11 cellular contexts compared by ENCODE assay signal in the genomic region with DNA sequence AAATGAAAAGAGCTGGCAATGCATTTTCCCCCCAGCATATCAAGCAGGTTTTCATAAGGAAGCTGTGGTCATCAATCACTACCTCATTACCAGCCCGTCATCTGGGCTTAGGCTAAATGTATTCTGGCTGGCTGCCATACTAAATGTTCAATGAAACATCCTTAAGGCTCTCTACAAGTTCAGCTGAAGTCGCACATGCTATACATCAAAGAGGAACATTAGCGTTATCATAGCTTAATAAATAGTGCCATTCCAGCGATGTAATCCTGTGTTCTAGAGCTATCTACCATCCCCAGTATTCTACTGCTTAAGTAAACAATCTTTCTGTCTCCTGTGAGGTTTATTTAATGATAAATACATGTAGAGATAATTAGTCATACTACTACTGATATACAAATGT.
DNase-seq lines count a peak whose midpoint lies in the region; ATAC-seq and TF ChIP-seq lines count a peak whose summit lies in the region.
"Had no signal": no experiment of that assay in that cellular context is flagged by ENCODE, and none has a peak within 500 bp of the region (broad histone marks: within the 10 kb centered on the region; RNA-seq: fewer than 3 reads in every experiment).

No MANE protein-coding gene starts in this region.

- ATAC-seq in body of pancreas (no peak), GM18867 (IDR thresholded peaks at IDR 0.05; ENCODE audit: unreplicated experiment) (no peak)
- no peak for ATAC-seq in naive thymus-derived CD4-positive, alpha-beta T cell
- ATAC-seq in stimulated activated naive CD8-positive, alpha-beta T cell treated with anti-CD3 and anti-CD28 coated beads, Interleukin-15, Interleukin-2, amounts not matched to agents 100 U/mL and 50 U/mL, for 24 hours: no peak

- peaks cover 0 to 27% (median 20%) of the 10 kb centered on the region in 7 donors for H3K4me1 Mint-ChIP-seq in naive thymus-derived CD4-positive, alpha-beta T cell
- H3K4me1 Mint-ChIP-seq: activated B cell treated with CpG ODN at 0.5 μM for 24 hours had no signal

- H3K4me1 ChIP-seq in body of pancreas: no peaks in the 10 kb centered on the region
- H3K4me1 ChIP-seq in naive thymus-derived CD4-positive, alpha-beta T cell (ENCODE audit: control insufficient read depth in 2 of 2, insufficient read depth in 2 of 2, low read length in 2 of 2): no peaks in the 10 kb centered on the region
- H3K4me1 ChIP-seq: colonic mucosa had no signal

- DNase-seq in DMS 273 (lab: John Stamatoyannopoulos, UW; ENCODE audit: unreplicated experiment) (peak; percentile 79), NCI-H1436 (lab: John Stamatoyannopoulos, UW) (peak; percentile 37), RWPE1 (ENCODE audit: low spot score) (peak; percentile 4), glomerular visceral epithelial cell (ENCODE audit: extremely low spot score) (peak; percentile 16), body of pancreas (no peak)
- no peak for DNase-seq in naive thymus-derived CD4-positive, alpha-beta T cell
- no peak for DNase-seq in stimulated activated naive CD8-positive, alpha-beta T cell treated with anti-CD3 and anti-CD28 coated beads, Interleukin-15, Interleukin-2, amounts not matched to agents 100 U/mL and 50 U/mL, for 24 hours
- DNase-seq: activated B cell treated with CpG ODN at 0.5 μM for 24 hours, colonic mucosa, spleen had no signal

- no peaks in the 10 kb centered on the region for H3K9me3 Mint-ChIP-seq in naive thymus-derived CD4-positive, alpha-beta T cell
- H3K9me3 Mint-ChIP-seq: activated B cell treated with CpG ODN at 0.5 μM for 24 hours had no signal

- TF ChIP-seq POLR2A in body of pancreas (IDR thresholded peaks at IDR 0.05): no peak

- H3K9me3 ChIP-seq in body of pancreas: no peaks in the 10 kb centered on the region
- no peaks in the 10 kb centered on the region for H3K9me3 ChIP-seq in naive thymus-derived CD4-positive, alpha-beta T cell (ENCODE audit: control insufficient read depth in 2 of 3, low read length in 3 of 3)
- H3K9me3 ChIP-seq: colonic mucosa, spleen had no signal

- no peak for TF ChIP-seq CTCF in RWPE1 (conservative IDR thresholded peaks at IDR 0.05; ENCODE audit: low read depth)
- TF ChIP-seq CTCF in body of pancreas (IDR thresholded peaks at IDR 0.05): no peak

- no peak overlapping the region for H3K4me3 Mint-ChIP-seq in naive thymus-derived CD4-positive, alpha-beta T cell
- H3K4me3 Mint-ChIP-seq: activated B cell treated with CpG ODN at 0.5 μM for 24 hours had no signal

- CTCF ChIA-PET in RWPE1 (lab: Yijun Ruan, JAX): interaction anchor here (0.5 kb wide), 1 partner anchor 9 kb away, joined by 3 read pairs; no protein-coding TSS in a partner anchor
- CTCF ChIA-PET in naive thymus-derived CD4-positive, alpha-beta T cell (lab: Charles Lee): interaction anchor here (0.5 kb wide), 1 partner anchor 255 kb away, joined by 3 read pairs; no protein-coding TSS in a partner anchor

- peaks cover 0 to 40% (median 24%) of the 10 kb centered on the region in 5 donors for H3K36me3 Mint-ChIP-seq in naive thymus-derived CD4-positive, alpha-beta T cell

- no peaks in the 10 kb centered on the region for H3K27me3 Mint-ChIP-seq in naive thymus-derived CD4-positive, alpha-beta T cell
- H3K27me3 Mint-ChIP-seq: activated B cell treated with CpG ODN at 0.5 μM for 24 hours had no signal

- H3K4me3 ChIP-seq in body of pancreas: no peak overlapping the region
- no peak overlapping the region for H3K4me3 ChIP-seq in naive thymus-derived CD4-positive, alpha-beta T cell (ENCODE audit: low read length)
- H3K4me3 ChIP-seq: colonic mucosa, spleen had no signal

- H3K27ac ChIP-seq in RWPE1 (no peak overlapping the region), body of pancreas (no peak overlapping the region)
- H3K27ac ChIP-seq in naive thymus-derived CD4-positive, alpha-beta T cell (ENCODE audit: low read depth, low read length): no peak overlapping the region
- H3K27ac ChIP-seq: colonic mucosa, spleen had no signal

- intact Hi-C loops in body of pancreas (cut with DNase I): no loop called here
- intact Hi-C loops in naive thymus-derived CD4-positive, alpha-beta T cell (cut with micrococcal nuclease): no loop called here

- H3K27me3 ChIP-seq in body of pancreas: no peaks in the 10 kb centered on the region
- H3K27me3 ChIP-seq in naive thymus-derived CD4-positive, alpha-beta T cell (ENCODE audit: control insufficient read depth in 2 of 2, insufficient read depth in 2 of 2, low read length in 2 of 2): no peaks in the 10 kb centered on the region
- H3K27me3 ChIP-seq: colonic mucosa, spleen had no signal

- 43 to 48% methylated on average over 4 of the region's 4 CpGs for WGBS in body of pancreas, 2 donors

- H3K27ac Mint-ChIP-seq in naive thymus-derived CD4-positive, alpha-beta T cell: no peak overlapping the region
- H3K27ac Mint-ChIP-seq: activated B cell treated with CpG ODN at 0.5 μM for 24 hours had no signal

- POLR2A ChIA-PET in RWPE1 (lab: Yijun Ruan, JAX; ENCODE audit: low non-redundant PET): no interaction called here
- POLR2A ChIA-PET in naive thymus-derived CD4-positive, alpha-beta T cell (lab: Charles Lee): no interaction called here

- no peaks in the 10 kb centered on the region for H3K36me3 ChIP-seq in body of pancreas (replicated peaks in 1 of 2; ENCODE audit: insufficient read depth in 1 of 2, low read depth in 2 of 2)
- H3K36me3 ChIP-seq in naive thymus-derived CD4-positive, alpha-beta T cell (ENCODE audit: control insufficient read depth in 2 of 3, insufficient read depth in 3 of 3, low read length in 3 of 3): no peaks in the 10 kb centered on the region
- H3K36me3 ChIP-seq: colonic mucosa had no signal

Comparison
In these comparisons a context has a peak if more than half of its experiments do, and no peak if none do; other contexts are left out.
1. DNase-seq: peak in DMS 273 (single experiment), NCI-H1436 (single experiment), RWPE1 (single experiment) and glomerular visceral epithelial cell (single experiment); none in body of pancreas (0 of 4), naive thymus-derived CD4-positive, alpha-beta T cell (0 of 9) and stimulated activated naive CD8-positive, alpha-beta T cell treated with anti-CD3 and anti-CD28 coated beads, Interleukin-15, Interleukin-2, amounts not matched to agents 100 U/mL and 50 U/mL, for 24 hours (single experiment).